ENCODE assay signal across 26 cellular contexts in genomic region chr14:34450542-34450915, GRCh38. TPM values are rescaled to one million over a fixed set of nuclear protein-coding genes. Genes with fewer than 3 reads are reported as not detected.
DNase-seq lines count a peak whose midpoint lies in the region; ATAC-seq and TF ChIP-seq lines count a peak whose summit lies in the region.
"Had no signal": no experiment of that assay in that cellular context is flagged by ENCODE, and none has a peak within 500 bp of the region (broad histone marks: within the 10 kb centered on the region; RNA-seq: fewer than 3 reads in every experiment).

No MANE protein-coding gene starts in this region.

- no peaks in the 10 kb centered on the region for H3K27me3 Mint-ChIP-seq in type B pancreatic cell
- H3K27me3 Mint-ChIP-seq: activated CD4-positive, alpha-beta memory T cell treated with anti-CD3 and anti-CD28 coated beads for 36 hours; T-helper 17 cell had no signal

- no peak overlapping the region for H3K4me3 Mint-ChIP-seq in type B pancreatic cell
- H3K4me3 Mint-ChIP-seq: activated CD4-positive, alpha-beta memory T cell treated with anti-CD3 and anti-CD28 coated beads for 36 hours; activated naive CD4-positive, alpha-beta T cell treated with anti-CD3 and anti-CD28 coated beads for 36 hours; CD14-positive monocyte; T-helper 17 cell had no signal

- H3K27ac ChIP-seq in 22Rv1 = 0 out of 2 replicates have a peak overlapping the region, but pooled peaks have one; percentile 0
- H3K27ac ChIP-seq: left ventricle myocardium inferior, SJCRH30, spleen, vagina, VCaP had no signal

- ATAC-seq in HG02938 (IDR thresholded peaks at IDR 0.05; ENCODE audit: unreplicated experiment) = no peak
- ATAC-seq: HCT116, T-helper 17 cell had no signal

- H3K9me3 Mint-ChIP-seq in type B pancreatic cell = no peaks in the 10 kb centered on the region
- H3K9me3 Mint-ChIP-seq: activated CD4-positive, alpha-beta memory T cell treated with anti-CD3 and anti-CD28 coated beads for 36 hours; activated naive CD4-positive, alpha-beta T cell treated with anti-CD3 and anti-CD28 coated beads for 36 hours had no signal

- no peak overlapping the region for H3K27ac Mint-ChIP-seq in type B pancreatic cell
- H3K27ac Mint-ChIP-seq: activated CD4-positive, alpha-beta memory T cell treated with anti-CD3 and anti-CD28 coated beads for 36 hours; activated naive CD4-positive, alpha-beta T cell treated with anti-CD3 and anti-CD28 coated beads for 36 hours; CD14-positive monocyte; T-helper 17 cell had no signal

- H3K4me1 Mint-ChIP-seq in type B pancreatic cell (ENCODE audit: unreplicated experiment) = peaks cover 4% of the 10 kb centered on the region
- H3K4me1 Mint-ChIP-seq: CD14-positive monocyte, T-helper 17 cell had no signal

- H3K4me3 ChIP-seq in choroid plexus epithelial cell (ENCODE audit: low read depth, low read length) = no peak overlapping the region
- H3K4me3 ChIP-seq: left ventricle myocardium inferior, SJCRH30, spleen, vagina had no signal

- DNase-seq in NCI-H1105 (lab: John Stamatoyannopoulos, UW) = peak; percentile 52
- DNase-seq in NCI-H2196 treated with DMSO at 0.1 percent for 48 hours (lab: John Stamatoyannopoulos, UW; ENCODE audit: unreplicated experiment) = peak; percentile 14
- peak; percentile 20 for DNase-seq in choroid plexus epithelial cell (ENCODE audit: low read depth)
- no peak for DNase-seq in ureter (ENCODE audit: low spot score)
- no peak for DNase-seq in type B pancreatic cell (ENCODE audit: extremely low spot score, unreplicated experiment)
- DNase-seq in effector CD8-positive, alpha-beta T cell (lab: John Stamatoyannopoulos, UW) = no peak
- DNase-seq: activated CD4-positive, alpha-beta memory T cell treated with anti-CD3 and anti-CD28 coated beads for 36 hours; activated naive CD4-positive, alpha-beta T cell treated with anti-CD3 and anti-CD28 coated beads for 36 hours; anterior cingulate cortex; central memory CD4-positive, alpha-beta T cell; DND-41; effector memory CD4-positive, alpha-beta T cell; glutamatergic neuron; IMR-90; left ventricle myocardium inferior; NCI-H226; SJCRH30; spleen; substantia nigra; T-helper 17 cell had no signal

- TF ChIP-seq CTCF in 22Rv1 (IDR thresholded peaks at IDR 0.05) (no peak), choroid plexus epithelial cell (conservative IDR thresholded peaks at IDR 0.05; ENCODE audit: low read depth, low read length) (no peak), type B pancreatic cell (conservative IDR thresholded peaks at IDR 0.05) (no peak)

- peaks cover 12% of the 10 kb centered on the region for H3K36me3 Mint-ChIP-seq in type B pancreatic cell

RNA-seq across cellular contexts. Expression of gene SPTSSA, which starts 11.5 kb away (rescaled TPM):
- total RNA-seq in ureter (26.8 TPM), type B pancreatic cell (ENCODE audit: low replicate concordance) (14.9 and 19.6 TPM in 2 replicates)

Comparison
In these comparisons a context has a peak if more than half of its experiments do, and no peak if none do; other contexts are left out.
1. DNase-seq: peak in NCI-H1105 (single experiment), NCI-H2196 treated with DMSO at 0.1 percent for 48 hours (single experiment) and choroid plexus epithelial cell (single experiment); none in ureter (single experiment), type B pancreatic cell (single experiment) and effector CD8-positive, alpha-beta T cell (single experiment).